Comparison of ENCODE assay signal across 13 cellular contexts in genomic region chr1:32798191-32798590, GRCh38. TPM values are rescaled to one million over a fixed set of nuclear protein-coding genes. Genes with fewer than 3 reads are reported as not detected.
A peak's percentile ranks its signal among the peaks of the same experiment; 100 is the strongest.
DNase-seq lines count a peak whose midpoint lies in the region; ATAC-seq and TF ChIP-seq lines count a peak whose summit lies in the region.
"Had no signal": no experiment of that assay in that cellular context is flagged by ENCODE, and none has a peak within 500 bp of the region (broad histone marks: within the 10 kb centered on the region; RNA-seq: fewer than 3 reads in every experiment).

No MANE protein-coding gene starts in this region.

- peaks cover 44% of the 10 kb centered on the region for H3K36me3 Mint-ChIP-seq in activated naive CD4-positive, alpha-beta T cell treated with anti-CD3 and anti-CD28 coated beads, Interleukin-2, amount 10 ng/mL, durations not matched to agents 7 days and 5 days
- H3K36me3 Mint-ChIP-seq in activated CD8-positive, alpha-beta T cell treated with anti-CD3 and anti-CD28 coated beads, Interleukin-2, amount 10 ng/mL, durations not matched to agents 7 days and 5 days (ENCODE audit: low read depth) = peaks cover 67% of the 10 kb centered on the region

- POLR2A ChIA-PET in activated CD8-positive, alpha-beta T cell treated with anti-CD3 and anti-CD28 coated beads, Interleukin-2, amount 10 ng/mL, durations not matched to agents 7 days and 5 days (lab: Charles Lee) = interaction anchor here (2.5 kb wide), 1 partner anchor 19 kb away, joined by 22 read pairs; the partner anchor contains the start of genes S100PBP and YARS1

- no peaks in the 10 kb centered on the region for H3K9me3 Mint-ChIP-seq in activated naive CD4-positive, alpha-beta T cell treated with anti-CD3 and anti-CD28 coated beads, Interleukin-2, amount 10 ng/mL, durations not matched to agents 7 days and 5 days
- H3K9me3 Mint-ChIP-seq in activated CD8-positive, alpha-beta T cell treated with anti-CD3 and anti-CD28 coated beads, Interleukin-2, amount 10 ng/mL, durations not matched to agents 7 days and 5 days (ENCODE audit: insufficient read depth) = no peaks in the 10 kb centered on the region
- no peaks in the 10 kb centered on the region for H3K9me3 Mint-ChIP-seq in stimulated activated naive CD8-positive, alpha-beta T cell treated with anti-CD3 and anti-CD28 coated beads, Interleukin-15, amount 100 ng/mL, for 72 hours

- DNase-seq in activated naive CD4-positive, alpha-beta T cell treated with anti-CD3 and anti-CD28 coated beads, Interleukin-2, amount 10 ng/mL, durations not matched to agents 7 days and 5 days = no peak
- DNase-seq in activated naive CD4-positive, alpha-beta T cell (lab: John Stamatoyannopoulos, UW) = no peak
- no peak for DNase-seq in activated CD8-positive, alpha-beta T cell treated with anti-CD3 and anti-CD28 coated beads, Interleukin-2, amount 10 ng/mL, durations not matched to agents 7 days and 5 days
- DNase-seq in epithelial cell of esophagus (ENCODE audit: low read depth) = peak; percentile 82
- DNase-seq in stimulated activated naive CD8-positive, alpha-beta T cell treated with anti-CD3 and anti-CD28 coated beads, Interleukin-15, amount 100 ng/mL, for 72 hours = no peak
- DNase-seq in NCI-H2171 treated with DMSO at 0.1 percent for 48 hours (lab: John Stamatoyannopoulos, UW) = no peak
- no peak for DNase-seq in GF-D8 (lab: John Stamatoyannopoulos, UW)
- DNase-seq: colonic mucosa; KG1; left colon; NCI-H2107; stimulated activated CD4-positive, alpha-beta T cell treated with anti-CD3 and anti-CD28 coated beads, Interleukin-12 subunit alpha, Interleukin-12 subunit beta, amount 100 ng/mL, for 4 hours had no signal

- no peak overlapping the region for H3K4me3 ChIP-seq in epithelial cell of esophagus (ENCODE audit: low read length)
- H3K4me3 ChIP-seq: colonic mucosa had no signal

- peaks cover 58% of the 10 kb centered on the region for H3K4me1 Mint-ChIP-seq in activated naive CD4-positive, alpha-beta T cell treated with anti-CD3 and anti-CD28 coated beads, Interleukin-2, amount 10 ng/mL, durations not matched to agents 7 days and 5 days
- H3K4me1 Mint-ChIP-seq in activated CD8-positive, alpha-beta T cell treated with anti-CD3 and anti-CD28 coated beads, Interleukin-2, amount 10 ng/mL, durations not matched to agents 7 days and 5 days (ENCODE audit: low read depth) = peaks cover 60% of the 10 kb centered on the region
- peaks cover 65% of the 10 kb centered on the region for H3K4me1 Mint-ChIP-seq in stimulated activated naive CD8-positive, alpha-beta T cell treated with anti-CD3 and anti-CD28 coated beads, Interleukin-15, amount 100 ng/mL, for 72 hours

- no peak overlapping the region for H3K4me3 Mint-ChIP-seq in activated naive CD4-positive, alpha-beta T cell treated with anti-CD3 and anti-CD28 coated beads, Interleukin-2, amount 10 ng/mL, durations not matched to agents 7 days and 5 days
- H3K4me3 Mint-ChIP-seq in activated CD8-positive, alpha-beta T cell treated with anti-CD3 and anti-CD28 coated beads, Interleukin-2, amount 10 ng/mL, durations not matched to agents 7 days and 5 days = no peak overlapping the region
- peak overlapping the region; percentile 48 to 54 for H3K4me3 Mint-ChIP-seq in stimulated activated naive CD8-positive, alpha-beta T cell treated with anti-CD3 and anti-CD28 coated beads, Interleukin-15, amount 100 ng/mL, for 72 hours

- no peak for ATAC-seq in activated CD8-positive, alpha-beta T cell treated with anti-CD3 and anti-CD28 coated beads, Interleukin-2, amount 10 ng/mL, durations not matched to agents 7 days and 5 days
- ATAC-seq in stimulated activated naive CD8-positive, alpha-beta T cell treated with anti-CD3 and anti-CD28 coated beads, Interleukin-15, amount 100 ng/mL, for 72 hours = no peak
- no peak for ATAC-seq in GM18519 (IDR thresholded peaks at IDR 0.05; ENCODE audit: low FRiP score, unreplicated experiment)
- ATAC-seq: left colon had no signal

- CTCF ChIA-PET in activated naive CD4-positive, alpha-beta T cell treated with anti-CD3 and anti-CD28 coated beads, Interleukin-2, amount 10 ng/mL, durations not matched to agents 7 days and 5 days (lab: Charles Lee) = no interaction called here
- CTCF ChIA-PET in activated CD8-positive, alpha-beta T cell treated with anti-CD3 and anti-CD28 coated beads, Interleukin-2, amount 10 ng/mL, durations not matched to agents 7 days and 5 days (lab: Charles Lee) = interaction anchor here (1.7 to 3.3 kb wide), 2 partner anchors 25 to 86 kb away, joined by 5 to 14 read pairs; no protein-coding TSS in a partner anchor

- TF ChIP-seq CTCF in epithelial cell of esophagus (IDR thresholded peaks at IDR 0.05; ENCODE audit: insufficient read depth, low read depth, low read length, missing control alignments) = no peak

- H3K27me3 Mint-ChIP-seq in activated naive CD4-positive, alpha-beta T cell treated with anti-CD3 and anti-CD28 coated beads, Interleukin-2, amount 10 ng/mL, durations not matched to agents 7 days and 5 days = no peaks in the 10 kb centered on the region
- no peaks in the 10 kb centered on the region for H3K27me3 Mint-ChIP-seq in activated CD8-positive, alpha-beta T cell treated with anti-CD3 and anti-CD28 coated beads, Interleukin-2, amount 10 ng/mL, durations not matched to agents 7 days and 5 days (ENCODE audit: low read depth)
- no peaks in the 10 kb centered on the region for H3K27me3 Mint-ChIP-seq in stimulated activated naive CD8-positive, alpha-beta T cell treated with anti-CD3 and anti-CD28 coated beads, Interleukin-15, amount 100 ng/mL, for 72 hours

- H3K27ac Mint-ChIP-seq in activated naive CD4-positive, alpha-beta T cell treated with anti-CD3 and anti-CD28 coated beads, Interleukin-2, amount 10 ng/mL, durations not matched to agents 7 days and 5 days = peak overlapping the region; percentile 86
- peak overlapping the region; percentile 71 for H3K27ac Mint-ChIP-seq in activated CD8-positive, alpha-beta T cell treated with anti-CD3 and anti-CD28 coated beads, Interleukin-2, amount 10 ng/mL, durations not matched to agents 7 days and 5 days
- H3K27ac Mint-ChIP-seq in stimulated activated naive CD8-positive, alpha-beta T cell treated with anti-CD3 and anti-CD28 coated beads, Interleukin-15, amount 100 ng/mL, for 72 hours = peak overlapping the region in 1 of 2 donors; percentile 56

RNA-seq across cellular contexts. Expression of gene YARS1, which starts 19.0 kb away (rescaled TPM):
- total RNA-seq in activated CD8-positive, alpha-beta T cell treated with anti-CD3 and anti-CD28 coated beads, Interleukin-2, amount 10 ng/mL, durations not matched to agents 7 days and 5 days = 100 to 1,000 TPM; 175 to 189 TPM

RNA-seq across cellular contexts. Expression of gene S100PBP, which starts 19.3 kb away (rescaled TPM):
- total RNA-seq in activated CD8-positive, alpha-beta T cell treated with anti-CD3 and anti-CD28 coated beads, Interleukin-2, amount 10 ng/mL, durations not matched to agents 7 days and 5 days = 10 to 100 TPM; 78.3 to 78.9 TPM

Comparison
In these comparisons a context has a peak if more than half of its experiments do, and no peak if none do; other contexts are left out.
1. H3K4me3 Mint-ChIP-seq: peak in stimulated activated naive CD8-positive, alpha-beta T cell treated with anti-CD3 and anti-CD28 coated beads, Interleukin-15, amount 100 ng/mL, for 72 hours (2 of 2); none in activated naive CD4-positive, alpha-beta T cell treated with anti-CD3 and anti-CD28 coated beads, Interleukin-2, amount 10 ng/mL, durations not matched to agents 7 days and 5 days (single experiment) and activated CD8-positive, alpha-beta T cell treated with anti-CD3 and anti-CD28 coated beads, Interleukin-2, amount 10 ng/mL, durations not matched to agents 7 days and 5 days (single experiment).